Comparison of ENCODE assay signal across 35 cellular contexts in genomic region chr20:19615629-19616028, GRCh38.
"Had no signal": no experiment of that assay in that cellular context is flagged by ENCODE, and none has a peak within 500 bp of the region (broad histone marks: within the 10 kb centered on the region; RNA-seq: fewer than 3 reads in every experiment).

No MANE protein-coding gene starts in this region.

- H3K36me3 ChIP-seq: MG63 had no signal

- DNase-seq: Karpas-422, Kasumi-1, MG63, MM.1S, MV-4-11, NCI-H1048, NCI-H1092, NCI-H1092 treated with DMSO at 0.1 percent for 48 hours, NCI-H1105, NCI-H1105 treated with DMSO at 0.1 percent for 48 hours, NCI-H1417, NCI-H1417 treated with DMSO at 0.1 percent for 48 hours, NCI-H1436, NCI-H1436 treated with DMSO at 0.1 percent for 48 hours, NCI-H146, NCI-H1694, NCI-H1694 treated with DMSO at 0.1 percent for 48 hours, NCI-H187, NCI-H187 treated with DMSO at 0.1 percent for 48 hours, NCI-H1930, NCI-H2029, NCI-H2029 treated with DMSO at 0.1 percent for 48 hours, NCI-H2081, NCI-H2081 treated with DMSO at 0.1 percent for 48 hours, NCI-H2107, NCI-H2171, NCI-H2171 treated with DMSO at 0.1 percent for 48 hours, NCI-H2227 treated with DMSO at 0.1 percent for 48 hours, NCI-H226, NCI-H345, NCI-H446, NCI-H446 treated with DMSO at 0.1 percent for 48 hours, NCI-H510A, NCI-H510A treated with DMSO at 0.1 percent for 48 hours had no signal

- H3K4me3 ChIP-seq: MG63 had no signal

- H3K27me3 ChIP-seq: MG63 had no signal

- H3K27ac ChIP-seq: KMS-11 had no signal

- H3K9me3 ChIP-seq: MG63 had no signal

- H3K9ac ChIP-seq: KMS-11 had no signal

- H3K4me2 ChIP-seq: KMS-11 had no signal
